Comparison of ENCODE assay signal across 1 cellular context in genomic region chr17:72603346-72604242, GRCh38.
TF ChIP-seq lines count a peak whose summit lies in the region.

No MANE protein-coding gene starts in this region.

TF ChIP-seq in A549, 52 proteins besides CTCF, POLR2A, EP300 and RAD21 (continued from another document):
- TF ChIP-seq BCL3 (IDR thresholded peaks at IDR 0.05) = no peak
- no peak for TF ChIP-seq CBX2 (IDR thresholded peaks at IDR 0.05; ENCODE audit: borderline replicate concordance, low read depth)
- no peak for TF ChIP-seq RARB (CRISPR knock-in tag; IDR thresholded peaks at IDR 0.05)
- TF ChIP-seq ZNF302 (CRISPR knock-in tag; IDR thresholded peaks at IDR 0.05) = no peak
- TF ChIP-seq ZFP36 (IDR thresholded peaks at IDR 0.05; ENCODE audit: borderline replicate concordance, partially characterized antibody) = peak; percentile 91
- no peak for TF ChIP-seq MAZ (IDR thresholded peaks at IDR 0.05; ENCODE audit: borderline replicate concordance, low read depth, low read length)
- 0 out of 2 replicates have a peak, but pooled peaks have one; percentile 12 for TF ChIP-seq CHD4 (IDR thresholded peaks at IDR 0.05; ENCODE audit: borderline replicate concordance)
- TF ChIP-seq ZSCAN20 (CRISPR knock-in tag; IDR thresholded peaks at IDR 0.05) = no peak
- no peak for TF ChIP-seq KDM5A (IDR thresholded peaks at IDR 0.05)
